10 cellular contexts compared by ENCODE assay signal in the genomic region with DNA sequence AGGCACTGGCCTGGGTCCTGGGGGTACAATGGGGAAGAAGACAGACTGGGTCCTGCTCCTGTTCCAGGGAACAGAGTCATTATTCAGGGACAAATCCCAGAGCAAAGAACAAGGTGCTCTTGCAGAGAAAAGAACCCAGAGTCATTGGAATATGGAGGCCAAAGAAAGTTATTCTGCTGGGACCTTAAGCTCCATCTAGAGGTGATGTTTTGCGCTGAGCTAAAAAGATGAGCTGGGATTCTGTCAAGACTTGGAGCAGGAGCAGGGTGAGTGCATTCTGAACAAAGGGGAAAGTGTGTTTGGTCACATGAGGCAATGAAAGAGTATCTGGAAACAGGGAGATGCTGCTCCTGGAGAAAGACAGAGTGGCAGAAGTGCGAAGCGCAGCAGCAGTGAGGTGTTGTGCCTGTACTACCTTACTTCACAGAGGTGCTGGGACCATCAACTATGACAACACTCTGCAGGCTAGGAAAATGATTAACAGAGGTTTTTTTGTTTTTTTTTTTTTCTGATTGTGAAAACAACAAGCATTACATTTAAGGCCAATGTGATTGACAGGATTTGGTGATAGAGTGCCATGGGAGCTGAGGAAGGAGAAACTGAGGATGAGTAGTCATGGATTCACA.
DNase-seq lines count a peak whose midpoint lies in the region; ATAC-seq and TF ChIP-seq lines count a peak whose summit lies in the region.
"Had no signal": no experiment of that assay in that cellular context is flagged by ENCODE, and none has a peak within 500 bp of the region (broad histone marks: within the 10 kb centered on the region; RNA-seq: fewer than 3 reads in every experiment).

No MANE protein-coding gene starts in this region.

- H3K27me3 ChIP-seq in RWPE2 (ENCODE audit: insufficient read depth, poor library complexity, severe bottlenecking): no peaks in the 10 kb centered on the region
- H3K27me3 ChIP-seq in gastrocnemius medialis: no peaks in the 10 kb centered on the region
- no peaks in the 10 kb centered on the region for H3K27me3 ChIP-seq in ascending aorta

- TF ChIP-seq CTCF in AG09309 (IDR thresholded peaks at IDR 0.05; ENCODE audit: control insufficient read depth, insufficient read depth, low read depth, low read length, missing control alignments): peak; percentile 36
- peak; percentile 40 for TF ChIP-seq CTCF in RWPE2 (IDR thresholded peaks at IDR 0.05; ENCODE audit: poor library complexity, severe bottlenecking)
- TF ChIP-seq CTCF in gastrocnemius medialis (IDR thresholded peaks at IDR 0.05 in 4 of 5, conservative IDR thresholded peaks at IDR 0.05 in 1 of 5): no peak
- TF ChIP-seq CTCF in ascending aorta (IDR thresholded peaks at IDR 0.05): no peak

- no peaks in the 10 kb centered on the region for H3K4me1 ChIP-seq in RWPE2 (ENCODE audit: insufficient read depth, poor library complexity, severe bottlenecking)
- H3K4me1 ChIP-seq in gastrocnemius medialis: no peaks in the 10 kb centered on the region
- H3K4me1 ChIP-seq in ascending aorta: no peaks in the 10 kb centered on the region

- H3K9me3 ChIP-seq in RWPE2 (ENCODE audit: severe bottlenecking): no peaks in the 10 kb centered on the region
- H3K9me3 ChIP-seq in gastrocnemius medialis: no peaks in the 10 kb centered on the region
- no peaks in the 10 kb centered on the region for H3K9me3 ChIP-seq in ascending aorta

- DNase-seq in AG09309 (ENCODE audit: low read depth) (no peak), RWPE2 (ENCODE audit: low spot score) (no peak), hepatic stellate cell (ENCODE audit: low spot score) (peak; percentile 7), gastrocnemius medialis (no peak), ascending aorta (ENCODE audit: low spot score in 2 of 2) (no peak), NCI-H2081 treated with DMSO at 0.1 percent for 48 hours (lab: John Stamatoyannopoulos, UW) (no peak)
- DNase-seq: activated naive CD4-positive, alpha-beta T cell treated with Interleukin-2 at 50 U/mL for 16 hours; NCI-H2227 treated with DMSO at 0.1 percent for 48 hours had no signal

- no peak for TF ChIP-seq POLR2A in gastrocnemius medialis (IDR thresholded peaks at IDR 0.05)

- H3K4me3 ChIP-seq in AG09309 (ENCODE audit: control insufficient read depth, low read depth, low read length): no peak overlapping the region
- H3K4me3 ChIP-seq in RWPE2 (ENCODE audit: severe bottlenecking): no peak overlapping the region
- H3K4me3 ChIP-seq in gastrocnemius medialis: no peak overlapping the region
- H3K4me3 ChIP-seq in ascending aorta: no peak overlapping the region

- in situ Hi-C loops in gastrocnemius medialis (cut with MboI; ENCODE audit: low sequenced_read_pairs in 4 of 4): no loop called here

- H3K36me3 ChIP-seq in RWPE2 (ENCODE audit: low read depth) (no peaks in the 10 kb centered on the region), gastrocnemius medialis (no peaks in the 10 kb centered on the region), ascending aorta (no peaks in the 10 kb centered on the region)

- intact Hi-C loops in gastrocnemius medialis (cut with DNase I; ENCODE audit: low total_unique reads) (no loop called here), ascending aorta (cut with DNase I) (no loop called here)

- peak; percentile 47 for ATAC-seq in GM19463 (IDR thresholded peaks at IDR 0.05; ENCODE audit: unreplicated experiment)
- no peak for ATAC-seq in RWPE2 (ENCODE audit: low read depth)
- ATAC-seq in gastrocnemius medialis: no peak
- ATAC-seq in HG02981 (IDR thresholded peaks at IDR 0.05; ENCODE audit: unreplicated experiment): no peak

- H3K27ac ChIP-seq in RWPE2 (ENCODE audit: poor library complexity, severe bottlenecking): no peak overlapping the region
- H3K27ac ChIP-seq in gastrocnemius medialis: no peak overlapping the region
- H3K27ac ChIP-seq in ascending aorta: no peak overlapping the region

Comparison
In these comparisons a context has a peak if more than half of its experiments do, and no peak if none do; other contexts are left out.
1. CTCF ChIP-seq: peak in AG09309 (single experiment) and RWPE2 (single experiment); none in gastrocnemius medialis (0 of 5) and ascending aorta (0 of 3).